Comparison of ENCODE assay signal across 8 cellular contexts in genomic region chr9:21559402-21560280, GRCh38.
DNase-seq lines count a peak whose midpoint lies in the region; ATAC-seq and TF ChIP-seq lines count a peak whose summit lies in the region.

No MANE protein-coding gene starts in this region.

- H3K4me1 ChIP-seq in neuron (ENCODE audit: insufficient read depth, low read length) (peaks cover 10% of the 10 kb centered on the region), upper lobe of left lung (peaks cover 11 to 14% (median 12%) of the 10 kb centered on the region in 4 donors)

- 4% methylated on average over 3 to 32 of the region's 88 CpGs for WGBS in upper lobe of left lung, 2 donors

- no peak for TF ChIP-seq POLR2A in upper lobe of left lung (IDR thresholded peaks at IDR 0.05)

- peak overlapping the region; percentile 97 for H2AFZ ChIP-seq in neuron (ENCODE audit: low read depth, low read length)

- H3K36me3 ChIP-seq in neuron (ENCODE audit: insufficient read depth, low read length) (no peaks in the 10 kb centered on the region), upper lobe of left lung (no peaks in the 10 kb centered on the region)

- H3K27me3 ChIP-seq in neuron (ENCODE audit: insufficient read depth, low read length) (peaks cover 28% of the 10 kb centered on the region), upper lobe of left lung (peaks cover 0 to 34% (median 14%) of the 10 kb centered on the region in 4 donors)

- no peak for TF ChIP-seq EP300 in upper lobe of left lung (IDR thresholded peaks at IDR 0.05)

- peak overlapping the region in 1 of 4 donors; percentile 14 for H3K27ac ChIP-seq in upper lobe of left lung

- ATAC-seq in GM21786 (IDR thresholded peaks at IDR 0.05; ENCODE audit: unreplicated experiment): peak; percentile 49
- peak in 1 of 2 donors; percentile 88 for ATAC-seq in upper lobe of left lung (ENCODE audit: low FRiP score in 2 of 2)

- H3K4me3 ChIP-seq in fibroblast of villous mesenchyme (ENCODE audit: low read depth, low read length): peak overlapping the region; percentile 84
- peak overlapping the region; percentile 59 for H3K4me3 ChIP-seq in neuron (ENCODE audit: low read length)
- peak overlapping the region; percentile 29 to 56 (median 47) for H3K4me3 ChIP-seq in upper lobe of left lung

- H3K9me3 ChIP-seq in neuron (ENCODE audit: low read length): no peaks in the 10 kb centered on the region
- H3K9me3 ChIP-seq in upper lobe of left lung: no peaks in the 10 kb centered on the region

- TF ChIP-seq CTCF in fibroblast of villous mesenchyme (IDR thresholded peaks at IDR 0.05; ENCODE audit: insufficient read depth, low read depth, low read length) (no peak), upper lobe of left lung (IDR thresholded peaks at IDR 0.05) (peak in 1 of 6 experiments; percentile 23)

- DNase-seq in COLO829 (ENCODE audit: low spot score) (peak; percentile 18), NCI-H146 treated with DMSO at 0.1 percent for 48 hours (lab: John Stamatoyannopoulos, UW; ENCODE audit: unreplicated experiment) (peak; percentile 23), fibroblast of villous mesenchyme (ENCODE audit: low read depth) (peak; percentile 71), upper lobe of left lung (peak; percentile 25 to 89), cortex of kidney (lab: John Stamatoyannopoulos, UW) (no peak)
- peak; percentile 23 to 32 for DNase-seq in activated T-helper 1 cell treated with anti-CD3 and anti-CD28 coated beads, Interleukin-2, amount 50 U/mL, for 16 hours (ENCODE audit: low read depth in 1 of 2, low spot score in 1 of 2)
